In genomic region chr22:42316988-42317387, GRCh38 we compare ENCODE assay signal across 9 cellular contexts. TPM values are rescaled to one million over a fixed set of nuclear protein-coding genes. Genes with fewer than 3 reads are reported as not detected.
DNase-seq lines count a peak whose midpoint lies in the region; ATAC-seq, FAIRE-seq and TF ChIP-seq lines count a peak whose summit lies in the region.
"Had no signal": no experiment of that assay in that cellular context is flagged by ENCODE, and none has a peak within 500 bp of the region (broad histone marks: within the 10 kb centered on the region; RNA-seq: fewer than 3 reads in every experiment).

No MANE protein-coding gene starts in this region.

- H3K4me1 ChIP-seq in esophagus (ENCODE audit: control insufficient read depth in 2 of 2, insufficient read depth in 2 of 2, low read length in 1 of 2) = peaks cover 8 to 31% of the 10 kb centered on the region in 2 donors
- peaks cover 0 to 11% of the 10 kb centered on the region in 2 donors for H3K4me1 ChIP-seq in kidney (ENCODE audit: control insufficient read depth in 1 of 2, insufficient read depth in 1 of 2, low read depth in 1 of 2, low read length in 2 of 2)
- H3K4me1 ChIP-seq in neuronal stem cell (ENCODE audit: control insufficient read depth in 2 of 2, insufficient read depth in 1 of 2, low read depth in 1 of 2, low read length in 2 of 2) = peaks cover 28 to 47% of the 10 kb centered on the region in 2 donors

- no peaks in the 10 kb centered on the region for H3K9me3 Mint-ChIP-seq in activated CD4-positive, alpha-beta T cell treated with anti-CD3 and anti-CD28 coated beads, Interleukin-2, amount 10 ng/mL, durations not matched to agents 7 days and 5 days

- no peak overlapping the region for H2AFZ ChIP-seq in neuronal stem cell (ENCODE audit: low read length)

- no peak overlapping the region for H2BK5ac ChIP-seq in neuronal stem cell (ENCODE audit: low read length)

- no peak overlapping the region for H2AK5ac ChIP-seq in neuronal stem cell (ENCODE audit: low read depth, low read length)

- CTCF ChIA-PET in activated CD4-positive, alpha-beta T cell treated with anti-CD3 and anti-CD28 coated beads, Interleukin-2, amount 10 ng/mL, durations not matched to agents 7 days and 5 days (lab: Charles Lee) = interaction anchor here (0.6 to 1.1 kb wide), 2 partner anchors 36 to 278 kb away, joined by 3 to 5 read pairs; no protein-coding TSS in a partner anchor

- H3K14ac ChIP-seq in neuronal stem cell (ENCODE audit: low read length) = no peak overlapping the region

- no peaks in the 10 kb centered on the region for H3K27me3 ChIP-seq in esophagus (ENCODE audit: control insufficient read depth in 1 of 2, insufficient read depth in 2 of 2, low read length in 2 of 2)
- peaks cover 0 to 2% (median 0%) of the 10 kb centered on the region in 3 experiments for H3K27me3 ChIP-seq in neuronal stem cell (ENCODE audit: control insufficient read depth in 3 of 3, insufficient read depth in 3 of 3, low read depth in 1 of 3, low read length in 3 of 3)

- intact Hi-C loops in kidney (cut with DNase I) = no loop called here

- POLR2A ChIA-PET in activated CD4-positive, alpha-beta T cell treated with anti-CD3 and anti-CD28 coated beads, Interleukin-2, amount 10 ng/mL, durations not matched to agents 7 days and 5 days (lab: Charles Lee) = interaction anchor here (0.5 kb wide), 1 partner anchor 350 kb away, joined by 5 read pairs; no protein-coding TSS in a partner anchor

- H3K23ac ChIP-seq in neuronal stem cell (ENCODE audit: low read depth, low read length, poor library complexity) = no peak overlapping the region

- H3K4me3 Mint-ChIP-seq in activated CD4-positive, alpha-beta T cell treated with anti-CD3 and anti-CD28 coated beads, Interleukin-2, amount 10 ng/mL, durations not matched to agents 7 days and 5 days = no peak overlapping the region

- H3K9me3 ChIP-seq in esophagus (ENCODE audit: control insufficient read depth in 2 of 2, insufficient read depth in 1 of 2, low read depth in 1 of 2, low read length in 1 of 2) (no peaks in the 10 kb centered on the region), kidney (ENCODE audit: control insufficient read depth in 1 of 2, low read length in 2 of 2) (no peaks in the 10 kb centered on the region), neuronal stem cell (replicated peaks in 1 of 2; ENCODE audit: control insufficient read depth in 2 of 2, insufficient read depth in 1 of 2, low read depth in 1 of 2, low read length in 2 of 2) (no peaks in the 10 kb centered on the region)

- no peak for TF ChIP-seq CTCF in kidney (IDR thresholded peaks at IDR 0.05; ENCODE audit: borderline replicate concordance, extremely low read depth, insufficient read depth)

- no peak overlapping the region for H3K4ac ChIP-seq in neuronal stem cell (ENCODE audit: low read length)

- no peak for DNase-seq in activated CD4-positive, alpha-beta T cell treated with anti-CD3 and anti-CD28 coated beads, Interleukin-2, amount 10 ng/mL, durations not matched to agents 7 days and 5 days
- peak; percentile 47 to 56 for DNase-seq in stimulated activated CD4-positive, alpha-beta T cell treated with anti-CD3 and anti-CD28 coated beads, Interleukin-2, amount 100 ng/mL, for 24 hours
- no peak for DNase-seq in NCI-H2029 treated with DMSO at 0.1 percent for 48 hours (lab: John Stamatoyannopoulos, UW)
- DNase-seq in kidney = no peak
- no peak for DNase-seq in neuronal stem cell (ENCODE audit: low spot score)

- H2BK120ac ChIP-seq in neuronal stem cell (ENCODE audit: low read depth, low read length) = no peak overlapping the region

- no peak overlapping the region for H3K9ac ChIP-seq in kidney (ENCODE audit: low read length in 2 of 2)
- no peak overlapping the region for H3K9ac ChIP-seq in neuronal stem cell (ENCODE audit: low read depth, low read length, poor library complexity)
- H3K9ac ChIP-seq: KMS-11 had no signal

- no peaks in the 10 kb centered on the region for H3K79me1 ChIP-seq in neuronal stem cell (ENCODE audit: low read depth, low read length)

- H3K27me3 Mint-ChIP-seq in activated CD4-positive, alpha-beta T cell treated with anti-CD3 and anti-CD28 coated beads, Interleukin-2, amount 10 ng/mL, durations not matched to agents 7 days and 5 days = no peaks in the 10 kb centered on the region

- no peak overlapping the region for H4K91ac ChIP-seq in neuronal stem cell (ENCODE audit: low read depth, low read length, poor library complexity)

- no peak overlapping the region for H2BK15ac ChIP-seq in neuronal stem cell (ENCODE audit: low read length)

- no peak overlapping the region for H2BK12ac ChIP-seq in neuronal stem cell (ENCODE audit: low read length)

- H3K36me3 ChIP-seq in esophagus (ENCODE audit: control insufficient read depth in 2 of 2, insufficient read depth in 2 of 2, low read length in 1 of 2) (no peaks in the 10 kb centered on the region), kidney (ENCODE audit: control insufficient read depth in 1 of 2, insufficient read depth in 2 of 2, low read length in 2 of 2) (no peaks in the 10 kb centered on the region), neuronal stem cell (replicated peaks in 1 of 2; ENCODE audit: control insufficient read depth in 2 of 2, insufficient read depth in 2 of 2, low read length in 2 of 2) (no peaks in the 10 kb centered on the region)

- no peak overlapping the region for H3K4me3 ChIP-seq in esophagus (ENCODE audit: low read depth in 1 of 2, low read length in 2 of 2)
- no peak overlapping the region for H3K4me3 ChIP-seq in kidney (ENCODE audit: low read length in 2 of 2)
- H3K4me3 ChIP-seq in neuronal stem cell (ENCODE audit: low read length in 2 of 2) = no peak overlapping the region

- H3K36me3 Mint-ChIP-seq in activated CD4-positive, alpha-beta T cell treated with anti-CD3 and anti-CD28 coated beads, Interleukin-2, amount 10 ng/mL, durations not matched to agents 7 days and 5 days (ENCODE audit: low read depth) = no peaks in the 10 kb centered on the region

- 33 to 49% methylated on average over 11 of the region's 11 CpGs for WGBS in esophagus, 2 donors
- WGBS in neuronal stem cell (ENCODE audit: extremely low coverage in 2 of 2, insufficient read length in 2 of 2, insufficient replicate concordance in 1 of 2), 2 donors = no CpG with 5 or more reads among the region's 11 CpGs

- H3K18ac ChIP-seq in neuronal stem cell (ENCODE audit: low read length) = no peak overlapping the region

- no peak for FAIRE-seq in kidney (lab: Jason Lieb, UNC)

- H4K8ac ChIP-seq in neuronal stem cell (ENCODE audit: low read depth, low read length) = no peak overlapping the region

- peak overlapping the region; percentile 38 for H3K27ac Mint-ChIP-seq in activated CD4-positive, alpha-beta T cell treated with anti-CD3 and anti-CD28 coated beads, Interleukin-2, amount 10 ng/mL, durations not matched to agents 7 days and 5 days

- no peak overlapping the region for H3K4me2 ChIP-seq in neuronal stem cell (ENCODE audit: insufficient read depth, low read length, poor library complexity, severe bottlenecking)
- H3K4me2 ChIP-seq: KMS-11 had no signal

- peaks cover 38% of the 10 kb centered on the region for H3K4me1 Mint-ChIP-seq in activated CD4-positive, alpha-beta T cell treated with anti-CD3 and anti-CD28 coated beads, Interleukin-2, amount 10 ng/mL, durations not matched to agents 7 days and 5 days

- peak; percentile 57 for ATAC-seq in HG02798 (IDR thresholded peaks at IDR 0.05; ENCODE audit: poor library complexity, unreplicated experiment)
- no peak for ATAC-seq in HG02981 (IDR thresholded peaks at IDR 0.05; ENCODE audit: unreplicated experiment)

- H3K27ac ChIP-seq in esophagus (ENCODE audit: low read depth in 2 of 2, low read length in 1 of 2) (peak overlapping the region; percentile 86 to 90), kidney (ENCODE audit: low read depth in 2 of 2, low read length in 2 of 2) (peak overlapping the region in 1 of 2 donors; percentile 7), neuronal stem cell (replicated peaks; ENCODE audit: low read length) (no peak overlapping the region)
- H3K27ac ChIP-seq: KMS-11 had no signal

RNA-seq across cellular contexts. Expression of gene TCF20, which starts 46.5 kb away (rescaled TPM):
- total RNA-seq in activated CD4-positive, alpha-beta T cell treated with anti-CD3 and anti-CD28 coated beads, Interleukin-2, amount 10 ng/mL, durations not matched to agents 7 days and 5 days = 10 to 100 TPM; 82.1 to 87.1 TPM
- polyA plus RNA-seq in esophagus (10 to 100 TPM; 14.5 to 15.0 TPM), kidney (ENCODE audit: insufficient read depth, low read depth, low replicate concordance) (6.1 TPM)
- total RNA-seq in kidney = 63.6 TPM
- 18.5 TPM for polyA plus RNA-seq in neuronal stem cell (2013, experiment 1 of 2)
- polyA plus RNA-seq in neuronal stem cell (2013, experiment 2 of 2) = 19.2 TPM

Comparison
In these comparisons a context has a peak if more than half of its experiments do, and no peak if none do; other contexts are left out.
1. DNase-seq: peak in stimulated activated CD4-positive, alpha-beta T cell treated with anti-CD3 and anti-CD28 coated beads, Interleukin-2, amount 100 ng/mL, for 24 hours (2 of 2); none in activated CD4-positive, alpha-beta T cell treated with anti-CD3 and anti-CD28 coated beads, Interleukin-2, amount 10 ng/mL, durations not matched to agents 7 days and 5 days (single experiment), NCI-H2029 treated with DMSO at 0.1 percent for 48 hours (single experiment), kidney (single experiment) and neuronal stem cell (single experiment).